In the genomic region with DNA sequence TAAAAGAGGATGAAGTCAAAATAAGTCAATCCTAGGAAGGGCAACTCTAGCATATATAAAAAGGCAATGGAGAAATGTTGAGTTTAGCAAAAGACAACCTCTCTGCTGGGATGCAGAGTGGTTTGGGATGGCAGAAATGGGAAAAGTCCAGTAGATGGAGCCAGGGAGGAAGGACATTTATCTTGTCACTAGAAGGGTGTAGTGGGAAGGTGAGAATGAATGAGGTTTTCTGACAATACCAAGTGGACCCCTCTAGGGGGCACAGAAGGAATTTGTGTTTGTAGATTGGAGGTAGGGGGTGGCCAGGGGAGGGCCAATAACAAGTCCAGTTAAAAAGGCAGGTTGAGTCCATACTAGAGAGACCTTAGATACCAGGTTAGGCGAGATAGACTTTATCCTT, we compare ENCODE assay signal across 13 cellular contexts.
DNase-seq lines count a peak whose midpoint lies in the region; ATAC-seq and TF ChIP-seq lines count a peak whose summit lies in the region.
"Had no signal": no experiment of that assay in that cellular context is flagged by ENCODE, and none has a peak within 500 bp of the region (broad histone marks: within the 10 kb centered on the region; RNA-seq: fewer than 3 reads in every experiment).

No MANE protein-coding gene starts in this region.

- intact Hi-C loops in mammary epithelial cell (cut with micrococcal nuclease) = loop anchor here (1.0 kb wide), 1 partner anchor 245 kb away; no protein-coding TSS in a partner anchor

- TF ChIP-seq CTCF in GM23338 (conservative IDR thresholded peaks at IDR 0.05; ENCODE audit: low read depth in 2 of 2) = peak; percentile 64 to 76
- TF ChIP-seq CTCF in Loucy (conservative IDR thresholded peaks at IDR 0.05; ENCODE audit: low read length) = 0 out of 2 replicates have a peak, but pooled peaks have one; percentile 29
- TF ChIP-seq CTCF in mammary epithelial cell (conservative IDR thresholded peaks at IDR 0.05 in 1 of 2, IDR thresholded peaks at IDR 0.05 in 1 of 2; ENCODE audit: extremely low read depth in 1 of 2, insufficient read depth in 1 of 2, low read depth in 1 of 2, low read length in 2 of 2) = peak; percentile 10 to 55
- peak; percentile 27 for TF ChIP-seq CTCF in liver (IDR thresholded peaks at IDR 0.05; ENCODE audit: low read depth, low read length, missing input control)
- no peak for TF ChIP-seq CTCF in mesothelial cell of epicardium (IDR thresholded peaks at IDR 0.05; ENCODE audit: unreplicated experiment)

- H3K9me3 Mint-ChIP-seq in GM23338 (no peaks in the 10 kb centered on the region), mesothelial cell of epicardium (no peaks in the 10 kb centered on the region)
- H3K9me3 Mint-ChIP-seq: activated T-cell treated with anti-CD3 and anti-CD28 coated beads, Interleukin-2, amount 50 U/mL, for 24 hours had no signal

- H3K4me3 ChIP-seq in GM23338 (no peak overlapping the region), Loucy (ENCODE audit: low read length, poor library complexity, severe bottlenecking) (no peak overlapping the region), mammary epithelial cell (replicated peaks in 1 of 3; ENCODE audit: insufficient read depth in 1 of 3, low read depth in 2 of 3, low read length in 3 of 3) (no peak overlapping the region), liver (ENCODE audit: low read depth in 1 of 3, low read length in 3 of 3) (no peak overlapping the region)
- H3K4me3 ChIP-seq: lower lobe of right lung, psoas muscle, thoracic aorta had no signal

- H3K4me1 Mint-ChIP-seq in GM23338 (peaks cover 9% of the 10 kb centered on the region), mesothelial cell of epicardium (no peaks in the 10 kb centered on the region)

- peaks cover 4% of the 10 kb centered on the region for H3K27me3 Mint-ChIP-seq in GM23338 (ENCODE audit: insufficient read depth, low read depth, poor library complexity)
- peaks cover 5% of the 10 kb centered on the region for H3K27me3 Mint-ChIP-seq in mesothelial cell of epicardium (ENCODE audit: low read depth)

- 83% methylated on average over 1 of the region's 1 CpG for WGBS in mammary epithelial cell (ENCODE audit: low coverage, missing lambda C conversion rate)
- WGBS in liver = 89% methylated on average over 1 of the region's 1 CpG

- peak; percentile 90 for ATAC-seq in GM23338
- ATAC-seq: lower lobe of right lung, psoas muscle had no signal

- CTCF ChIA-PET in mammary epithelial cell (lab: Charles Lee; ENCODE audit: low non-redundant PET) = no interaction called here

- H3K4me3 Mint-ChIP-seq in GM23338 (no peak overlapping the region), mesothelial cell of epicardium (no peak overlapping the region)
- H3K4me3 Mint-ChIP-seq: activated T-cell treated with anti-CD3 and anti-CD28 coated beads, Interleukin-2, amount 50 U/mL, for 24 hours had no signal

- H3F3A ChIP-seq in GM23338 (replicated peaks; ENCODE audit: low read depth) = no peaks in the 10 kb centered on the region
- no peaks in the 10 kb centered on the region for H3F3A ChIP-seq in Loucy (ENCODE audit: low read depth)

- peak; percentile 70 for DNase-seq in GM23338 (ENCODE audit: low spot score)
- DNase-seq in mammary epithelial cell = no peak
- no peak for DNase-seq in stimulated activated CD8-positive, alpha-beta memory T cell treated with anti-CD3 and anti-CD28 coated beads, Interleukin-4, amount 100 ng/mL, for 48 hours
- no peak for DNase-seq in mesothelial cell of epicardium (ENCODE audit: low spot score in 2 of 2, unreplicated experiment in 2 of 2)
- no peak for DNase-seq in glomerular visceral epithelial cell (ENCODE audit: extremely low spot score)
- DNase-seq: activated T-cell treated with anti-CD3 and anti-CD28 coated beads, Interleukin-2, amount 50 U/mL, for 24 hours; lower lobe of right lung; MM.1S; NK-92 treated with Interleukin-12 subunit alpha and Interleukin-12 subunit beta, amount 100 ng/mL, for 24 hours; psoas muscle had no signal

- in situ Hi-C loops in mammary epithelial cell (cut with MboI; ENCODE audit: low sequenced_read_pairs in 2 of 2) = no loop called here

- H3K36me3 Mint-ChIP-seq in GM23338 (ENCODE audit: low read depth) (no peaks in the 10 kb centered on the region; the same call in 2 of the 3 replicates), mesothelial cell of epicardium (peaks cover 12% of the 10 kb centered on the region)

- no peaks in the 10 kb centered on the region for H3K27me3 ChIP-seq in GM23338 (ENCODE audit: insufficient read depth)
- H3K27me3 ChIP-seq in Loucy (ENCODE audit: insufficient read depth, low read length, poor library complexity, severe bottlenecking) = no peaks in the 10 kb centered on the region
- no peaks in the 10 kb centered on the region for H3K27me3 ChIP-seq in mammary epithelial cell (ENCODE audit: insufficient read depth, low read length)
- no peaks in the 10 kb centered on the region for H3K27me3 ChIP-seq in liver (ENCODE audit: control insufficient read depth in 4 of 4, insufficient read depth in 4 of 4, low read length in 3 of 4)

- H3K79me2 ChIP-seq in GM23338 (replicated peaks; ENCODE audit: insufficient read depth) (no peaks in the 10 kb centered on the region), Loucy (ENCODE audit: insufficient read depth, low read length) (no peaks in the 10 kb centered on the region), mammary epithelial cell (ENCODE audit: insufficient read depth, low read length) (peaks cover 22% of the 10 kb centered on the region)

- H3K4me1 ChIP-seq in GM23338 (ENCODE audit: insufficient read depth) (no peaks in the 10 kb centered on the region), Loucy (ENCODE audit: insufficient read depth, low read length, poor library complexity, severe bottlenecking) (no peaks in the 10 kb centered on the region), mammary epithelial cell (ENCODE audit: insufficient read depth, low read length) (peaks cover 3% of the 10 kb centered on the region), liver (ENCODE audit: control insufficient read depth in 4 of 4, insufficient read depth in 4 of 4, low read length in 3 of 4) (no peaks in the 10 kb centered on the region)
- H3K4me1 ChIP-seq: lower lobe of right lung, psoas muscle had no signal

- H3K9me2 ChIP-seq in GM23338 (ENCODE audit: insufficient read depth) (0 out of 2 replicates have a peak, but pooled peaks cover 1% of the 10 kb centered on the region), Loucy (replicated peaks; ENCODE audit: low read depth, low read length) (no peaks in the 10 kb centered on the region)

- H4K20me1 ChIP-seq in GM23338 (replicated peaks; ENCODE audit: insufficient read depth) = no peaks in the 10 kb centered on the region
- H4K20me1 ChIP-seq in Loucy (ENCODE audit: insufficient read depth, low read length, poor library complexity, severe bottlenecking) = no peaks in the 10 kb centered on the region
- no peaks in the 10 kb centered on the region for H4K20me1 ChIP-seq in mammary epithelial cell (ENCODE audit: insufficient read depth, low read length)

- TF ChIP-seq RAD21 in liver (IDR thresholded peaks at IDR 0.05) = peak; percentile 72 to 87

- dilution Hi-C loops in mammary epithelial cell (cut with HindIII; ENCODE audit: low sequenced_read_pairs) = no loop called here

- H3K36me3 ChIP-seq in GM23338 (ENCODE audit: insufficient read depth) (no peaks in the 10 kb centered on the region), Loucy (ENCODE audit: insufficient read depth, low read length) (no peaks in the 10 kb centered on the region), mammary epithelial cell (ENCODE audit: insufficient read depth, low read length) (peaks cover 9% of the 10 kb centered on the region), liver (ENCODE audit: control insufficient read depth in 4 of 4, insufficient read depth in 3 of 4, low read depth in 1 of 4, low read length in 3 of 4) (no peaks in the 10 kb centered on the region)
- H3K36me3 ChIP-seq: lower lobe of right lung, thoracic aorta had no signal

- H3K9ac ChIP-seq in Loucy (ENCODE audit: low read depth, low read length, poor library complexity, severe bottlenecking) = no peak overlapping the region
- H3K9ac ChIP-seq in mammary epithelial cell (ENCODE audit: insufficient read depth, low read length) = no peak overlapping the region
- no peak overlapping the region for H3K9ac ChIP-seq in liver (ENCODE audit: low read depth in 1 of 2, low read length in 2 of 2)

- H3K27ac ChIP-seq in GM23338 (ENCODE audit: low read depth) (no peak overlapping the region), mammary epithelial cell (ENCODE audit: insufficient read depth, low read depth, low read length) (no peak overlapping the region), liver (ENCODE audit: low read depth in 1 of 2, low read length in 2 of 2) (no peak overlapping the region)
- H3K27ac ChIP-seq: lower lobe of right lung, psoas muscle, thoracic aorta had no signal

- H3K9me3 ChIP-seq in Loucy (ENCODE audit: insufficient read depth, low read depth, low read length) = no peaks in the 10 kb centered on the region
- H3K9me3 ChIP-seq in mammary epithelial cell (replicated peaks; ENCODE audit: insufficient read depth, low read length) = no peaks in the 10 kb centered on the region
- H3K9me3 ChIP-seq in liver (ENCODE audit: control insufficient read depth in 4 of 4, low read length in 3 of 4) = no peaks in the 10 kb centered on the region
- H3K9me3 ChIP-seq: lower lobe of right lung, psoas muscle, thoracic aorta had no signal

- H3K4me2 ChIP-seq in GM23338 = no peak overlapping the region
- H3K4me2 ChIP-seq in Loucy (ENCODE audit: low read depth, low read length, poor library complexity, severe bottlenecking) = no peak overlapping the region
- H3K4me2 ChIP-seq in mammary epithelial cell (ENCODE audit: insufficient read depth, low read depth, low read length) = no peak overlapping the region

- BruUV-seq in mammary epithelial cell (replicated peaks; lab: Mats Ljungman, UMichigan) = no TSS peak

- no peak overlapping the region for H3K27ac Mint-ChIP-seq in GM23338
- no peak overlapping the region for H3K27ac Mint-ChIP-seq in mesothelial cell of epicardium
- H3K27ac Mint-ChIP-seq: activated T-cell treated with anti-CD3 and anti-CD28 coated beads, Interleukin-2, amount 50 U/mL, for 24 hours had no signal

- H2AFZ ChIP-seq in GM23338 = no peak overlapping the region
- H2AFZ ChIP-seq in Loucy (ENCODE audit: low read length) = no peak overlapping the region
- no peak overlapping the region for H2AFZ ChIP-seq in mammary epithelial cell (ENCODE audit: low read depth, low read length)

TF ChIP-seq in liver, 16 proteins besides CTCF, POLR2A, EP300 and RAD21:
- no peak for TF ChIP-seq JUND (IDR thresholded peaks at IDR 0.05)
- TF ChIP-seq HNF4A (conservative IDR thresholded peaks at IDR 0.05) = peak in 1 of 2 donors; percentile 19
TF ChIP-seq in liver: peak in this region for 1.
